In genomic region chr2:161059388-161059787, GRCh38 we compare ENCODE assay signal across 27 cellular contexts.
"Had no signal": no experiment of that assay in that cellular context is flagged by ENCODE, and none has a peak within 500 bp of the region (broad histone marks: within the 10 kb centered on the region; RNA-seq: fewer than 3 reads in every experiment).

No MANE protein-coding gene starts in this region.

- H3K4me3 Mint-ChIP-seq: naive B cell; naive thymus-derived CD8-positive, alpha-beta T cell; natural killer cell treated with Interleukin-12 subunit alpha and Interleukin-12 subunit beta and Interleukin-15 and Interleukin-18, amount 100 ng/mL, for 72 hours; nephron progenitor cell; neural crest cell; stimulated activated memory B cell treated with anti-CD40 and anti-IgM and Interleukin-4, amounts not matched to agents 10 μg/mL and 1 μg/mL and 100 μg/mL, for 72 hours; stimulated activated naive CD8-positive, alpha-beta T cell treated with anti-CD3 and anti-CD28 coated beads, Interleukin-15, amount 100 ng/mL, for 72 hours had no signal

- H3K27me3 ChIP-seq: neutrophil, pancreas, right lobe of liver, sigmoid colon, suprapubic skin, testis, tibial artery, transverse colon, upper lobe of left lung, vagina had no signal

- H3K9me3 ChIP-seq: neutrophil, pancreas, prostate gland, right lobe of liver, sigmoid colon, suprapubic skin, testis, tibial artery, transverse colon, vagina had no signal

- H3K27ac ChIP-seq: neutrophil, pancreas, prostate gland, right lobe of liver, sigmoid colon, suprapubic skin, testis, tibial artery, transverse colon, upper lobe of left lung, vagina had no signal

- H3K27ac Mint-ChIP-seq: naive thymus-derived CD8-positive, alpha-beta T cell; natural killer cell treated with Interleukin-12 subunit alpha and Interleukin-12 subunit beta and Interleukin-15 and Interleukin-18, amount 100 ng/mL, for 72 hours; nephron progenitor cell; stimulated activated memory B cell treated with anti-CD40 and anti-IgM and Interleukin-4, amounts not matched to agents 10 μg/mL and 1 μg/mL and 100 μg/mL, for 72 hours; stimulated activated naive CD8-positive, alpha-beta T cell treated with anti-CD3 and anti-CD28 coated beads, Interleukin-15, amount 100 ng/mL, for 72 hours had no signal

- H3K36me3 ChIP-seq: neutrophil, pancreas, prostate gland, right lobe of liver, sigmoid colon, suprapubic skin, tibial artery, transverse colon, upper lobe of left lung, vagina had no signal

- H3K4me3 ChIP-seq: pancreas, prostate gland, right lobe of liver, sigmoid colon, suprapubic skin, testis, tibial artery, transverse colon, upper lobe of left lung, vagina had no signal

- H3K4me1 ChIP-seq: pancreas, prostate gland had no signal

- DNase-seq: naive B cell; naive thymus-derived CD8-positive, alpha-beta T cell; nephron progenitor cell; nucleus accumbens; pancreas; right lobe of liver; sigmoid colon; small intestine; stimulated activated CD4-positive, alpha-beta T cell treated with anti-CD3 and anti-CD28 coated beads, Interleukin-1b, Interleukin-23, amount 100 ng/mL, for 48 hours; stimulated activated CD4-positive, alpha-beta T cell treated with anti-CD3 and anti-CD28 coated beads, Interleukin-4, amount 100 ng/mL, for 1 hour; stimulated activated CD4-positive, alpha-beta T cell treated with anti-CD3 and anti-CD28 coated beads, Interleukin-4, amount 100 ng/mL, for 4 hours; stimulated activated CD8-positive, alpha-beta memory T cell treated with anti-CD3 and anti-CD28 coated beads, Interleukin-4, amount 100 ng/mL, for 48 hours; stimulated activated naive CD4-positive, alpha-beta T cell; stimulated activated naive CD8-positive, alpha-beta T cell treated with anti-CD3 and anti-CD28 coated beads, Interleukin-15, amount 100 ng/mL, for 72 hours; stimulated activated naive CD8-positive, alpha-beta T cell treated with anti-CD3 and anti-CD28 coated beads, Interleukin-15, Interleukin-2, amounts not matched to agents 100 U/mL and 50 U/mL, for 24 hours; substantia nigra; testis; tibial artery; transverse colon; upper lobe of left lung had no signal

- H3K27me3 Mint-ChIP-seq: stimulated activated memory B cell treated with anti-CD40 and anti-IgM and Interleukin-4, amounts not matched to agents 10 μg/mL and 1 μg/mL and 100 μg/mL, for 72 hours; stimulated activated naive CD8-positive, alpha-beta T cell treated with anti-CD3 and anti-CD28 coated beads, Interleukin-15, amount 100 ng/mL, for 72 hours had no signal

- H3K36me3 Mint-ChIP-seq: naive B cell; stimulated activated memory B cell treated with anti-CD40 and anti-IgM and Interleukin-4, amounts not matched to agents 10 μg/mL and 1 μg/mL and 100 μg/mL, for 72 hours had no signal

- ATAC-seq: naive thymus-derived CD8-positive, alpha-beta T cell; natural killer cell treated with Interleukin-12 subunit alpha and Interleukin-12 subunit beta and Interleukin-15 and Interleukin-18, amount 100 ng/mL, for 72 hours; pancreas; right lobe of liver; stimulated activated memory B cell treated with anti-CD40 and anti-IgM and Interleukin-4, amounts not matched to agents 10 μg/mL and 1 μg/mL and 100 μg/mL, for 72 hours; stimulated activated naive CD8-positive, alpha-beta T cell treated with anti-CD3 and anti-CD28 coated beads, Interleukin-15, amount 100 ng/mL, for 72 hours; stimulated activated naive CD8-positive, alpha-beta T cell treated with anti-CD3 and anti-CD28 coated beads, Interleukin-15, Interleukin-2, amounts not matched to agents 100 U/mL and 50 U/mL, for 24 hours had no signal
